16 cellular contexts compared by ENCODE assay signal in the genomic region with DNA sequence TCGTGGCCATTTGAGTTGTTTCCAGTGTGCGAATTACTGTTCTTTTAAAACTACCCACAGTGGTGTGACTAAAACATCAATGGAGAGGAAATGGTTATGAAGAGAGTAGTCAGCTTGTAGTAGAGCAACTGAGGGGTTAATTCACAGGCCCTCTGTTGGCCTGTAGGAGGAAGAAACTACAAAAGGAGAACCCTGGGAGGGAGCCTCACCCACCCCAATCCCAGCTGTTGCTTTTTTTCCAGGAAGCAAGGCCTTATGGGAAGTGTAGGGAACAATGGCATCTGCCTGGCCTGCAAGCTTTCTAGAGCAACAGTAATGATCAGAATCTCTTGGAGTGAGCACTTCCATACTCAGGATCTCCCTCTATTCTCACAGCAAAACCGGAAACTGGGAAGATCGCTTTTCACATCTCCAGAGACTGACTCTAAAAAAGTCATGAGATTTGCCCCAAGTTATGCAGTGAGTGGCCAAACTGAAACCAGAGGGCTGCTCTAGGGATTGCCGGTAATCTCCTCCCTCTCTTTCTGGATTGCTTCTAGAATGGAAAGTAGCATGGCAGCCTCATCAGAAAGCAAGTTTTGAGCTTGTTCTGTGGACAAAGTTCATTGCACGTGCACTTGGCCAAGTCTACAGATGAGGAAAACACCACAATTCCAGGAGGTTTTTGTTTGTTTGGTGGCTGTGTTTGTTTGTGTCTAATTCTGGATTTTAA.
DNase-seq lines count a peak whose midpoint lies in the region; ATAC-seq and TF ChIP-seq lines count a peak whose summit lies in the region.
"Had no signal": no experiment of that assay in that cellular context is flagged by ENCODE, and none has a peak within 500 bp of the region (broad histone marks: within the 10 kb centered on the region; RNA-seq: fewer than 3 reads in every experiment).

No MANE protein-coding gene starts in this region.

- H3K4me3 ChIP-seq in naive thymus-derived CD4-positive, alpha-beta T cell (ENCODE audit: low read length): no peak overlapping the region
- H3K4me3 ChIP-seq: skin epidermis had no signal

- H3K27ac ChIP-seq in naive thymus-derived CD4-positive, alpha-beta T cell (ENCODE audit: low read depth, low read length): no peak overlapping the region

- no peaks in the 10 kb centered on the region for H3K27me3 ChIP-seq in naive thymus-derived CD4-positive, alpha-beta T cell (ENCODE audit: control insufficient read depth in 2 of 2, insufficient read depth in 2 of 2, low read length in 2 of 2)

- CTCF ChIA-PET in activated naive CD4-positive, alpha-beta T cell treated with anti-CD3 and anti-CD28 coated beads for 36 hours (lab: Charles Lee): no interaction called here
- CTCF ChIA-PET in naive thymus-derived CD4-positive, alpha-beta T cell (lab: Charles Lee): no interaction called here

- H3K27me3 Mint-ChIP-seq in brain: peaks cover 3% of the 10 kb centered on the region
- no peaks in the 10 kb centered on the region for H3K27me3 Mint-ChIP-seq in activated naive CD4-positive, alpha-beta T cell treated with anti-CD3 and anti-CD28 coated beads for 36 hours (ENCODE audit: low read depth)
- H3K27me3 Mint-ChIP-seq in naive thymus-derived CD4-positive, alpha-beta T cell: no peaks in the 10 kb centered on the region
- H3K27me3 Mint-ChIP-seq: T-cell had no signal

- H3K36me3 Mint-ChIP-seq in brain: no peaks in the 10 kb centered on the region
- no peaks in the 10 kb centered on the region for H3K36me3 Mint-ChIP-seq in activated naive CD4-positive, alpha-beta T cell treated with anti-CD3 and anti-CD28 coated beads for 36 hours (ENCODE audit: low read depth)
- H3K36me3 Mint-ChIP-seq in naive thymus-derived CD4-positive, alpha-beta T cell: peaks cover 0 to 13% (median 0%) of the 10 kb centered on the region in 5 donors
- H3K36me3 Mint-ChIP-seq: IgD-negative memory B cell had no signal

- no peaks in the 10 kb centered on the region for H3K9me3 ChIP-seq in naive thymus-derived CD4-positive, alpha-beta T cell (ENCODE audit: control insufficient read depth in 2 of 3, low read length in 3 of 3)

- intact Hi-C loops in activated naive CD4-positive, alpha-beta T cell treated with anti-CD3 and anti-CD28 coated beads for 36 hours (cut with micrococcal nuclease): loop anchor here (1.0 kb wide), 1 partner anchor 45 kb away; no protein-coding TSS in a partner anchor
- intact Hi-C loops in naive thymus-derived CD4-positive, alpha-beta T cell (cut with micrococcal nuclease): no loop called here

- no peaks in the 10 kb centered on the region for H3K9me3 Mint-ChIP-seq in brain
- no peaks in the 10 kb centered on the region for H3K9me3 Mint-ChIP-seq in activated naive CD4-positive, alpha-beta T cell treated with anti-CD3 and anti-CD28 coated beads for 36 hours
- H3K9me3 Mint-ChIP-seq in naive thymus-derived CD4-positive, alpha-beta T cell: no peaks in the 10 kb centered on the region
- H3K9me3 Mint-ChIP-seq: IgD-negative memory B cell, T-cell had no signal

- no peak for ATAC-seq in naive thymus-derived CD4-positive, alpha-beta T cell
- ATAC-seq: T-cell had no signal

- TF ChIP-seq CTCF in brain (conservative IDR thresholded peaks at IDR 0.05): peak in 1 of 2 experiments; percentile 21

- DNase-seq in EH (ENCODE audit: low read depth) (peak; percentile 2), HT1080 (ENCODE audit: low read depth) (peak; percentile 34), iPS-NIHi7 (ENCODE audit: extremely low spot score) (peak; percentile 65), inferior parietal cortex (ENCODE audit: extremely low spot score) (no peak), DMS153 treated with DMSO at 0.1 percent for 48 hours (lab: John Stamatoyannopoulos, UW; ENCODE audit: unreplicated experiment) (no peak)
- DNase-seq in activated naive CD4-positive, alpha-beta T cell treated with anti-CD3 and anti-CD28 coated beads for 36 hours: no peak
- no peak for DNase-seq in naive thymus-derived CD4-positive, alpha-beta T cell
- DNase-seq: activated CD4-positive, CD25-positive, alpha-beta regulatory T cell; activated naive CD4-positive, alpha-beta T cell; NCI-H1105 treated with DMSO at 0.1 percent for 48 hours; nucleus accumbens; stimulated activated naive CD4-positive, alpha-beta T cell; T-cell had no signal

- no peak overlapping the region for H3K4me3 Mint-ChIP-seq in brain
- H3K4me3 Mint-ChIP-seq in activated naive CD4-positive, alpha-beta T cell treated with anti-CD3 and anti-CD28 coated beads for 36 hours: no peak overlapping the region
- no peak overlapping the region for H3K4me3 Mint-ChIP-seq in naive thymus-derived CD4-positive, alpha-beta T cell
- H3K4me3 Mint-ChIP-seq: IgD-negative memory B cell, T-cell had no signal

- no peaks in the 10 kb centered on the region for H3K4me1 ChIP-seq in naive thymus-derived CD4-positive, alpha-beta T cell (ENCODE audit: control insufficient read depth in 2 of 2, insufficient read depth in 2 of 2, low read length in 2 of 2)

- peak overlapping the region in 3 of 5 experiments; percentile 2 to 81 (median 45) for H3K27ac Mint-ChIP-seq in brain
- no peak overlapping the region for H3K27ac Mint-ChIP-seq in activated naive CD4-positive, alpha-beta T cell treated with anti-CD3 and anti-CD28 coated beads for 36 hours
- peak overlapping the region in 1 of 9 donors; percentile 6 for H3K27ac Mint-ChIP-seq in naive thymus-derived CD4-positive, alpha-beta T cell
- H3K27ac Mint-ChIP-seq: IgD-negative memory B cell, T-cell had no signal

- POLR2A ChIA-PET in naive thymus-derived CD4-positive, alpha-beta T cell (lab: Charles Lee): no interaction called here

- peaks cover 33% of the 10 kb centered on the region for H3K4me1 Mint-ChIP-seq in brain
- no peaks in the 10 kb centered on the region for H3K4me1 Mint-ChIP-seq in activated naive CD4-positive, alpha-beta T cell treated with anti-CD3 and anti-CD28 coated beads for 36 hours (ENCODE audit: low read depth)
- peaks cover 3 to 15% (median 7%) of the 10 kb centered on the region in 7 donors for H3K4me1 Mint-ChIP-seq in naive thymus-derived CD4-positive, alpha-beta T cell

- H3K36me3 ChIP-seq in naive thymus-derived CD4-positive, alpha-beta T cell (ENCODE audit: control insufficient read depth in 2 of 3, insufficient read depth in 3 of 3, low read length in 3 of 3): no peaks in the 10 kb centered on the region

Comparison
In these comparisons a context has a peak if more than half of its experiments do, and no peak if none do; other contexts are left out.
1. DNase-seq: peak in EH (single experiment), HT1080 (single experiment) and iPS-NIHi7 (single experiment); none in activated naive CD4-positive, alpha-beta T cell treated with anti-CD3 and anti-CD28 coated beads for 36 hours (single experiment), inferior parietal cortex (single experiment), DMS153 treated with DMSO at 0.1 percent for 48 hours (single experiment) and naive thymus-derived CD4-positive, alpha-beta T cell (0 of 9).